In the genomic region with DNA sequence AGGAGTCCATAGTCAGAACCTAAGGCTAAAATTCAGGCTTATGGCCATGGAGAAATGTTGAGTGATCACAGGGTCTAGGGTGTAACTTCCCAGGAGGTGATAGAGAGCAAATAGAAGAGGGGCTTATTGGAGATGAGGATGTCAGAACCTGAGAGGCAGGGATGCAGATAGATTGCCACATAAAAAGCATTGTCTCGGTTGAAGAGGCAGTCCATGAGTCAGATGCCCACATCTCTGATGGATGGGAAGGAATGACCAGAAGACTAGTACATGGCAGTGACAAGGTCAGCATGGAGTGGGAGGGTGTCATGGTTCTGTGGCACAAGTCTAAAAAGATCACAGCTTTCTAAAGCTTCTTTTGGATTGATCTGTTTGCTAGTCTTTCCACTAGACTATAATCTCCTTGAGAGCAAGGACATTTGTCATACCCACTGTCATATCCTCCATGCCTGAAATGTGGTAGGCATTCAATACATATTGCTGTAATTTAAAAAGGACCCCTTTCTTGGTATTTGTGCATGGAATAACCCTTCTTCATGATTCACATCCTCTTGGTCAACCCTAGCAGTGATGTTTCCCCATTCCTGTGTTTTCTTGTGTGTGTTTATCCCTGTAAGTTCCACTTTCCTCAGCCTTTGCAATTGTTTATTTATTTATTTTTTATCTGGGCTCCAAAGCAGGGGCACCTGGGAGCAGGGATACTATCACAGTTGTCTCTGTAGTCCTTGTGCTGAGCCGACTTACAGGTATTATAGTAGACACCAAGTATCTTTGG, we compare ENCODE assay signal across 30 cellular contexts.
"Had no signal": no experiment of that assay in that cellular context is flagged by ENCODE, and none has a peak within 500 bp of the region (broad histone marks: within the 10 kb centered on the region; RNA-seq: fewer than 3 reads in every experiment).

No MANE protein-coding gene starts in this region.

- FAIRE-seq: colon, endometrium, endothelial cell of umbilical vein had no signal

- H3K27ac ChIP-seq: adrenal gland, body of pancreas, epithelial cell of prostate, gastrocnemius medialis, heart left ventricle had no signal

- H3K4me3 ChIP-seq: adrenal gland, body of pancreas, gastrocnemius medialis, heart left ventricle had no signal

- H3K9me3 ChIP-seq: adrenal gland, body of pancreas, gastrocnemius medialis, heart left ventricle had no signal

- DNase-seq: activated CD4-positive, alpha-beta memory T cell treated with anti-CD3 and anti-CD28 coated beads for 36 hours; activated CD4-positive, alpha-beta T cell treated with anti-CD3 and anti-CD28 coated beads for 36 hours; activated CD4-positive, alpha-beta T cell treated with anti-CD3 and anti-CD28 coated beads, Interleukin-2, amount 10 ng/mL, durations not matched to agents 24 days and 14 days; activated CD4-positive, CD25-positive, alpha-beta regulatory T cell; activated CD4-positive, CD25-positive, alpha-beta regulatory T cell treated with anti-CD3 and anti-CD28 coated beads, Interleukin-2, amount 50 U/mL, for 72 hours; activated CD8-positive, alpha-beta memory T cell treated with anti-CD3 and anti-CD28 coated beads, Interleukin-2, amount 10 ng/mL, durations not matched to agents 7 days and 5 days; activated CD8-positive, alpha-beta memory T cell treated with anti-CD3 and anti-CD28 coated beads, Interleukin-2, amount 50 U/mL, for 4 hours; activated CD8-positive, alpha-beta T cell treated with anti-CD3 and anti-CD28 coated beads, Interleukin-2, amount 10 ng/mL, durations not matched to agents 7 days and 5 days; activated effector memory CD4-positive, alpha-beta T cell treated with anti-CD3 and anti-CD28 coated beads, Interleukin-2, amount 50 U/mL, for 16 hours; activated naive CD4-positive, alpha-beta T cell treated with anti-CD3 and anti-CD28 coated beads, Interleukin-2, amount 10 ng/mL, durations not matched to agents 7 days and 5 days; activated T-cell treated with anti-CD3 and anti-CD28 coated beads, Interleukin-2, amount 50 U/mL, for 1 hour; activated T-cell treated with anti-CD3 and anti-CD28 coated beads, Interleukin-2, amount 50 U/mL, for 48 hours; adrenal gland; amygdala; aorta; body of pancreas; caudate nucleus; cortex of kidney; dermis blood vessel endothelial cell; effector CD8-positive, alpha-beta T cell; foreskin fibroblast; gastrocnemius medialis; glutamatergic neuron; heart left ventricle; T-helper 2 cell had no signal

- H3K4me1 ChIP-seq: adrenal gland, gastrocnemius medialis, heart left ventricle had no signal

- H3K36me3 ChIP-seq: adrenal gland, gastrocnemius medialis, heart left ventricle had no signal

- H3K27me3 ChIP-seq: adrenal gland, body of pancreas, gastrocnemius medialis, heart left ventricle had no signal

- ATAC-seq: activated CD4-positive, alpha-beta T cell treated with anti-CD3 and anti-CD28 coated beads for 36 hours; activated CD8-positive, alpha-beta memory T cell treated with anti-CD3 and anti-CD28 coated beads, Interleukin-2, amount 10 ng/mL, durations not matched to agents 7 days and 5 days; activated CD8-positive, alpha-beta T cell treated with anti-CD3 and anti-CD28 coated beads, Interleukin-2, amount 10 ng/mL, durations not matched to agents 7 days and 5 days; activated naive CD4-positive, alpha-beta T cell treated with anti-CD3 and anti-CD28 coated beads, Interleukin-2, amount 50 U/mL, for 72 hours; body of pancreas; gastrocnemius medialis had no signal
